Comparison of ENCODE assay signal across 8 cellular contexts in the genomic region with DNA sequence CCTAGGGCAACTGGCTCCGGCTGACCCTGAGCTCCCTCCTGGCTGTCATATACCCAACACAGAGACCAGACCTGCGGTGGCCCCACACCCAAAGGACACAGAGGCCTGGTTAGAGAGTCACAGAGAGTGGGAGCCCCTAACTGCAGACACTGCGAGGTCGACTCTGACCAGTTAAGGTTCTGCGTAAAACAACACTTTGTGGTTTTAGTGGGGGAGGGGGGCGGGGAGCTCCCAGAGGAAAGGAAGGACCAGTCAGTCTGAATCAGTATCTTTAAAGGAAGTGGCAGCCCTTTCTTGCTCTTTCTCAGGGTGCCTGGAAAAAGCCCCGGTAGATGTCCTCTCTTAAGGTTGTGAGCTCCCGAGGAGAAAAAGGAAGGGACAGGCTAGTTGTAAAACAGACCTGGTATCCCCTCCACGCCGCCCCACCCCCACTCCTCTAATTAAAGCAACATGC. TPM values are rescaled to one million over a fixed set of nuclear protein-coding genes. Genes with fewer than 3 reads are reported as not detected.
A peak's percentile ranks its signal among the peaks of the same experiment; 100 is the strongest.
DNase-seq lines count a peak whose midpoint lies in the region; ATAC-seq and TF ChIP-seq lines count a peak whose summit lies in the region.

No MANE protein-coding gene starts in this region.

- H4K20me1 ChIP-seq in DOHH2 (ENCODE audit: control insufficient read depth, insufficient read depth, low read depth, low read length) (no peaks in the 10 kb centered on the region; the same call in 1 of the 2 replicates), osteoblast (ENCODE audit: insufficient read depth, low read length) (peaks cover 14% of the 10 kb centered on the region)

- H3K36me3 ChIP-seq in DOHH2 (ENCODE audit: control insufficient read depth, low read length): peaks cover 28% of the 10 kb centered on the region
- H3K36me3 ChIP-seq in osteoblast (ENCODE audit: insufficient read depth, low read length): peaks cover 26% of the 10 kb centered on the region

- H2AFZ ChIP-seq in osteoblast (ENCODE audit: low read length): no peak overlapping the region

- H3K27me3 ChIP-seq in DOHH2 (ENCODE audit: control insufficient read depth, low read length) (no peaks in the 10 kb centered on the region), osteoblast (ENCODE audit: insufficient read depth, low read length) (no peaks in the 10 kb centered on the region)

- no peak for ATAC-seq in HG03442 (IDR thresholded peaks at IDR 0.05; ENCODE audit: unreplicated experiment)

- H3K9me2 ChIP-seq in DOHH2 (replicated peaks; ENCODE audit: control insufficient read depth, low read length): no peaks in the 10 kb centered on the region

- H3K27ac ChIP-seq in DOHH2 (ENCODE audit: low read depth, low read length) (no peak overlapping the region), osteoblast (ENCODE audit: low read depth, low read length) (peak overlapping the region; percentile 33)

- H3K9me3 ChIP-seq in DOHH2 (ENCODE audit: control insufficient read depth, insufficient read depth, low read length) (no peaks in the 10 kb centered on the region), osteoblast (ENCODE audit: low read depth, low read length) (no peaks in the 10 kb centered on the region)

- H3K4me1 ChIP-seq in DOHH2 (ENCODE audit: control insufficient read depth, low read length): peaks cover 36% of the 10 kb centered on the region
- peaks cover 37% of the 10 kb centered on the region for H3K4me1 ChIP-seq in osteoblast (ENCODE audit: insufficient read depth, low read length)

- H3K4me2 ChIP-seq in DOHH2 (ENCODE audit: low read length) (peak overlapping the region; percentile 88), osteoblast (ENCODE audit: insufficient read depth, low read length) (peak overlapping the region; percentile 90)

- TF ChIP-seq CTCF in DOHH2 (IDR thresholded peaks at IDR 0.05; ENCODE audit: low read depth, low read length, poor library complexity, severe bottlenecking) (no peak), osteoblast (IDR thresholded peaks at IDR 0.05; ENCODE audit: extremely low read depth, low read depth, low read length) (no peak)

- peaks cover 7% of the 10 kb centered on the region; the same call in 1 of the 2 replicates for H3F3A ChIP-seq in DOHH2 (ENCODE audit: control insufficient read depth, insufficient read depth)

- DNase-seq in NCI-H226 (peak; percentile 18), dermis blood vessel endothelial cell (peak; percentile 48), osteoblast (ENCODE audit: insufficient read length, low spot score, missing footprints) (peak; percentile 92), NCI-H1092 (lab: John Stamatoyannopoulos, UW) (no peak), hypothalamus (lab: John Stamatoyannopoulos, UW) (no peak), GF-D8 (lab: John Stamatoyannopoulos, UW) (no peak)

- H3K79me2 ChIP-seq in DOHH2 (ENCODE audit: control insufficient read depth, low read length): peaks cover 3% of the 10 kb centered on the region; the same call in 1 of the 2 replicates
- peaks cover 36% of the 10 kb centered on the region for H3K79me2 ChIP-seq in osteoblast (ENCODE audit: insufficient read depth, low read length)

- peak overlapping the region; percentile 80 for H3K4me3 ChIP-seq in DOHH2 (ENCODE audit: low read length)
- peak overlapping the region; percentile 80 for H3K4me3 ChIP-seq in osteoblast (ENCODE audit: insufficient read depth, low read length)

RNA-seq across cellular contexts. Expression of a gene that starts 2.4 kb away (rescaled TPM):
- total RNA-seq in dermis blood vessel endothelial cell: 6.6 and 9.6 TPM in 2 replicates
- total RNA-seq in osteoblast: 14.5 and 18.3 TPM in 2 replicates

Comparison
In these comparisons a context has a peak if more than half of its experiments do, and no peak if none do; other contexts are left out.
1. DNase-seq: peak in NCI-H226 (single experiment), dermis blood vessel endothelial cell (single experiment) and osteoblast (single experiment); none in NCI-H1092 (single experiment), hypothalamus (0 of 51) and GF-D8 (single experiment).